ENCODE assay signal across 9 cellular contexts in genomic region chr12:6326316-6326959, GRCh38. TPM values are rescaled to one million over a fixed set of nuclear protein-coding genes. Genes with fewer than 3 reads are reported as not detected.
DNase-seq lines count a peak whose midpoint lies in the region; ATAC-seq and TF ChIP-seq lines count a peak whose summit lies in the region.
"Had no signal": no experiment of that assay in that cellular context is flagged by ENCODE, and none has a peak within 500 bp of the region (broad histone marks: within the 10 kb centered on the region; RNA-seq: fewer than 3 reads in every experiment).

No MANE protein-coding gene starts in this region.

- H3K79me2 ChIP-seq in DOHH2 (ENCODE audit: control insufficient read depth, low read length): no peaks in the 10 kb centered on the region

- H3K9me3 ChIP-seq in DOHH2 (ENCODE audit: control insufficient read depth, insufficient read depth, low read length) (no peaks in the 10 kb centered on the region), left lung (no peaks in the 10 kb centered on the region), vagina (no peaks in the 10 kb centered on the region)

- no peaks in the 10 kb centered on the region for H3F3A ChIP-seq in DOHH2 (ENCODE audit: control insufficient read depth, insufficient read depth)

- TF ChIP-seq CTCF in DOHH2 (IDR thresholded peaks at IDR 0.05; ENCODE audit: low read depth, low read length, poor library complexity, severe bottlenecking) (peak; percentile 39), brain microvascular endothelial cell (IDR thresholded peaks at IDR 0.05; ENCODE audit: low read depth, low read length, missing control alignments) (peak; percentile 72), left lung (IDR thresholded peaks at IDR 0.05) (peak; percentile 35 to 36), vagina (IDR thresholded peaks at IDR 0.05) (peak in 2 of 3 experiments; percentile 54 to 58)

- H3K27me3 ChIP-seq in DOHH2 (ENCODE audit: control insufficient read depth, low read length) (no peaks in the 10 kb centered on the region), brain microvascular endothelial cell (replicated peaks) (no peaks in the 10 kb centered on the region), left lung (no peaks in the 10 kb centered on the region), vagina (no peaks in the 10 kb centered on the region)

- H3K36me3 ChIP-seq in DOHH2 (ENCODE audit: control insufficient read depth, low read length) (peaks cover 37% of the 10 kb centered on the region), brain microvascular endothelial cell (replicated peaks) (peaks cover 45% of the 10 kb centered on the region), left lung (peaks cover 7 to 63% of the 10 kb centered on the region in 2 donors), vagina (peaks cover 0 to 40% of the 10 kb centered on the region in 2 donors)

- no peak for TF ChIP-seq POLR2A in vagina (IDR thresholded peaks at IDR 0.05)

- H3K4me3 ChIP-seq in DOHH2 (ENCODE audit: low read length) (no peak overlapping the region), brain microvascular endothelial cell (ENCODE audit: low read depth, low read length) (no peak overlapping the region), left lung (no peak overlapping the region), vagina (peak overlapping the region in 1 of 2 donors; percentile 15)

- in situ Hi-C loops in brain microvascular endothelial cell (cut with HindIII; ENCODE audit: low pct_ligation_motif_present, low sequenced_read_pairs): no loop called here

- H3K4me2 ChIP-seq in DOHH2 (ENCODE audit: low read length): no peak overlapping the region

- DNase-seq in NAMALWA (ENCODE audit: low spot score) (peak; percentile 75), brain microvascular endothelial cell (peak; percentile 44), left lung (no peak), vagina (ENCODE audit: extremely low spot score in 2 of 2) (no peak), COR-L47 (lab: John Stamatoyannopoulos, UW) (no peak), NCI-H2107 treated with DMSO at 0.1 percent for 48 hours (lab: John Stamatoyannopoulos, UW; ENCODE audit: unreplicated experiment) (no peak), foreskin melanocyte (no peak)
- DNase-seq: naive B cell had no signal

- H3K4me1 ChIP-seq in DOHH2 (ENCODE audit: control insufficient read depth, low read length): peaks cover 46% of the 10 kb centered on the region
- H3K4me1 ChIP-seq in left lung: peaks cover 19 to 92% of the 10 kb centered on the region in 2 donors
- peaks cover 69% of the 10 kb centered on the region for H3K4me1 ChIP-seq in vagina

- peak; percentile 37 for ATAC-seq in left lung

- H3K27ac ChIP-seq in DOHH2 (ENCODE audit: low read depth, low read length): no peak overlapping the region
- no peak overlapping the region for H3K27ac ChIP-seq in brain microvascular endothelial cell
- peak overlapping the region; percentile 10 to 23 for H3K27ac ChIP-seq in left lung
- H3K27ac ChIP-seq in vagina: peak overlapping the region; percentile 73

- intact Hi-C loops in left lung (cut with DNase I): loop anchor here in 1 of 2 donors (10.0 kb wide), 1 partner anchor 128 kb away; the partner anchor contains the start of gene TAPBPL
- intact Hi-C loops in vagina (cut with DNase I): loop anchor here (5.0 kb wide), 1 partner anchor 226 kb away; no protein-coding TSS in a partner anchor

- H4K20me1 ChIP-seq in DOHH2 (ENCODE audit: control insufficient read depth, insufficient read depth, low read depth, low read length): no peaks in the 10 kb centered on the region

- no peaks in the 10 kb centered on the region for H3K9me2 ChIP-seq in DOHH2 (replicated peaks; ENCODE audit: control insufficient read depth, low read length)

RNA-seq across cellular contexts. Expression of gene TNFRSF1A, which starts 15.4 kb away (rescaled TPM):
- total RNA-seq in left lung: 100 to 1,000 TPM; 155 to 211 TPM
- total RNA-seq in vagina: 271 TPM

RNA-seq across cellular contexts. Expression of gene PLEKHG6, which starts 16.0 kb away (rescaled TPM):
- total RNA-seq in left lung (1 to 10 TPM; 2.0 to 4.2 TPM), vagina (14.7 TPM)

RNA-seq across cellular contexts. Expression of gene SCNN1A, which starts 48.9 kb away (rescaled TPM):
- 100 to 1,000 TPM; 196 to 212 TPM for total RNA-seq in left lung
- total RNA-seq in vagina: 55.2 TPM

RNA-seq across cellular contexts. Expression of gene LTBR, which starts 57.5 kb away (rescaled TPM):
- total RNA-seq in left lung (100 to 1,000 TPM; 149 to 153 TPM), vagina (146 TPM)

Comparison
In these comparisons a context has a peak if more than half of its experiments do, and no peak if none do; other contexts are left out.
1. H3K27ac ChIP-seq: peak in left lung (2 of 2) and vagina (single experiment); none in DOHH2 (single experiment) and brain microvascular endothelial cell (single experiment).
2. DNase-seq: peak in NAMALWA (single experiment) and brain microvascular endothelial cell (single experiment); none in left lung (0 of 2), vagina (0 of 2), COR-L47 (single experiment), NCI-H2107 treated with DMSO at 0.1 percent for 48 hours (single experiment) and foreskin melanocyte (single experiment).
3. Peak in every context shown above with its lines, with median percentiles within 50 percentile points of each other: CTCF ChIP-seq.